In the genomic region with DNA sequence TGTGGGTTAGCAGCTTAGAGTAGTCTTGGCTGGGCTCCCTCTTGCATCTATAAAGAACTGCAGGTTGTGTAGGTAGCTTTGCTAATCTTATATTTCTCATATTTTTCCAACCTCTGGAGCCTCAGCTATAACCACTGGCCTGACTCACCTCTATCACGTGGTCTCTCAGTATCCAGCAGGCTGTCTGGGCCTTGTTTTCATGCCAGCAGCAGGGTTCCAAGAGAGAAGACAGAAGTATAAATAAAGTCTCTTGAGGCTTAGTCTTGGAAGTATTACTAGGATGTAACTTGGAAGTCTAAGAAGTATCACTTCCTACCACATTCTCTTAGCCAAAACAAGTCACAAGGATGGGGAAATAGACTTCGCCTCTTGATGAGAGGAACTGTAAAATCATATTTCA, we compare ENCODE assay signal across 17 cellular contexts.
DNase-seq lines count a peak whose midpoint lies in the region; ATAC-seq and TF ChIP-seq lines count a peak whose summit lies in the region.
"Had no signal": no experiment of that assay in that cellular context is flagged by ENCODE, and none has a peak within 500 bp of the region (broad histone marks: within the 10 kb centered on the region; RNA-seq: fewer than 3 reads in every experiment).

No MANE protein-coding gene starts in this region.

- dilution Hi-C loops in mammary epithelial cell (cut with HindIII; ENCODE audit: low sequenced_read_pairs), result no loop called here

- H2AFZ ChIP-seq in mammary epithelial cell (ENCODE audit: low read depth, low read length), result no peak overlapping the region
- no peak overlapping the region for H2AFZ ChIP-seq in MM.1S (ENCODE audit: low read length)

- DNase-seq in AG10803 (ENCODE audit: low read depth) (peak; percentile 48), HCEC 1CT (peak; percentile 62), mammary epithelial cell (peak; percentile 46), kidney tubule cell (ENCODE audit: low spot score) (peak; percentile 14), MM.1S (no peak), dorsolateral prefrontal cortex (no peak)
- DNase-seq: activated CD4-positive, CD25-positive, alpha-beta regulatory T cell treated with anti-CD3 and anti-CD28 coated beads, Interleukin-2, amount 50 U/mL, for 72 hours; activated T-cell treated with anti-CD3 and anti-CD28 coated beads, Interleukin-2, amount 50 U/mL, for 1 hour; BE2C; DMS53; foreskin melanocyte; kidney; stimulated activated CD4-positive, alpha-beta T cell treated with anti-CD3 and anti-CD28 coated beads, Interleukin-12 subunit alpha, Interleukin-12 subunit beta, amount 100 ng/mL, for 4 hours; T-helper 17 cell had no signal

- H3K4me2 ChIP-seq in mammary epithelial cell (ENCODE audit: insufficient read depth, low read depth, low read length), result no peak overlapping the region
- H3K4me2 ChIP-seq in MM.1S (ENCODE audit: low read depth, low read length), result no peak overlapping the region

- ATAC-seq in GM19467 (IDR thresholded peaks at IDR 0.05; ENCODE audit: unreplicated experiment), result no peak
- no peak for ATAC-seq in GM18907 (IDR thresholded peaks at IDR 0.05; ENCODE audit: unreplicated experiment)
- ATAC-seq: T-helper 17 cell had no signal

- intact Hi-C loops in mammary epithelial cell (cut with micrococcal nuclease) (loop anchor here (5.0 kb wide), 1 partner anchor 533 kb away; no protein-coding TSS in a partner anchor), dorsolateral prefrontal cortex (cut with DNase I) (no loop called here)

- no peaks in the 10 kb centered on the region for H4K20me1 ChIP-seq in mammary epithelial cell (ENCODE audit: insufficient read depth, low read length)
- H4K20me1 ChIP-seq in MM.1S (ENCODE audit: insufficient read depth, low read length), result no peaks in the 10 kb centered on the region

- H3K4me3 ChIP-seq in AG10803 (ENCODE audit: low read length) (no peak overlapping the region), mammary epithelial cell (replicated peaks in 1 of 3; ENCODE audit: insufficient read depth in 1 of 3, low read depth in 2 of 3, low read length in 3 of 3) (no peak overlapping the region), MM.1S (ENCODE audit: low read length) (no peak overlapping the region), dorsolateral prefrontal cortex (no peak overlapping the region)
- H3K4me3 ChIP-seq: suprapubic skin had no signal

- CTCF ChIA-PET in mammary epithelial cell (lab: Charles Lee; ENCODE audit: low non-redundant PET), result no interaction called here

- H3K9ac ChIP-seq in mammary epithelial cell (ENCODE audit: insufficient read depth, low read length) (no peak overlapping the region), MM.1S (ENCODE audit: low read length) (no peak overlapping the region)

- no peaks in the 10 kb centered on the region for H3K9me2 ChIP-seq in MM.1S (replicated peaks; ENCODE audit: insufficient read depth, low read length)

- 85% methylated on average over 2 of the region's 2 CpGs for WGBS in mammary epithelial cell (ENCODE audit: low coverage, missing lambda C conversion rate)

- no peaks in the 10 kb centered on the region for H3K27me3 ChIP-seq in mammary epithelial cell (ENCODE audit: insufficient read depth, low read length)
- no peaks in the 10 kb centered on the region for H3K27me3 ChIP-seq in MM.1S (replicated peaks; ENCODE audit: insufficient read depth, low read length)
- H3K27me3 ChIP-seq in dorsolateral prefrontal cortex, result no peaks in the 10 kb centered on the region
- H3K27me3 ChIP-seq: BE2C had no signal

- H3K4me1 ChIP-seq in mammary epithelial cell (ENCODE audit: insufficient read depth, low read length) (no peaks in the 10 kb centered on the region), MM.1S (ENCODE audit: low read length) (no peaks in the 10 kb centered on the region)
- H3K4me1 ChIP-seq: BE2C had no signal

- H3K79me2 ChIP-seq in mammary epithelial cell (ENCODE audit: insufficient read depth, low read length), result no peaks in the 10 kb centered on the region
- no peaks in the 10 kb centered on the region for H3K79me2 ChIP-seq in MM.1S (ENCODE audit: low read length)

- in situ Hi-C loops in mammary epithelial cell (cut with MboI; ENCODE audit: low sequenced_read_pairs in 2 of 2), result loop anchor here in 1 of 2 donors (10.0 kb wide), 1 partner anchor 195 kb away; no protein-coding TSS in a partner anchor

- no peak for TF ChIP-seq CTCF in AG10803 (conservative IDR thresholded peaks at IDR 0.05; ENCODE audit: low read length)
- TF ChIP-seq CTCF in mammary epithelial cell (conservative IDR thresholded peaks at IDR 0.05 in 1 of 2, IDR thresholded peaks at IDR 0.05 in 1 of 2; ENCODE audit: extremely low read depth in 1 of 2, insufficient read depth in 1 of 2, low read depth in 1 of 2, low read length in 2 of 2), result no peak
- no peak for TF ChIP-seq CTCF in MM.1S (IDR thresholded peaks at IDR 0.05; ENCODE audit: low read length)
- TF ChIP-seq CTCF in dorsolateral prefrontal cortex (IDR thresholded peaks at IDR 0.05 in 54 of 56, conservative IDR thresholded peaks at IDR 0.05 in 2 of 56; ENCODE audit: low read depth in 1 of 56, partially characterized antibody in 56 of 56), result no peak

- H3K27ac ChIP-seq in mammary epithelial cell (ENCODE audit: insufficient read depth, low read depth, low read length) (no peak overlapping the region), MM.1S (ENCODE audit: low read length) (no peak overlapping the region), dorsolateral prefrontal cortex (no peak overlapping the region)
- H3K27ac ChIP-seq: suprapubic skin had no signal

- H3K36me3 ChIP-seq in mammary epithelial cell (ENCODE audit: insufficient read depth, low read length) (no peaks in the 10 kb centered on the region), MM.1S (replicated peaks; ENCODE audit: insufficient read depth, low read length) (no peaks in the 10 kb centered on the region)
- H3K36me3 ChIP-seq: BE2C, suprapubic skin had no signal

- no peaks in the 10 kb centered on the region for H3F3A ChIP-seq in MM.1S (ENCODE audit: insufficient read depth, low read length)

- no peaks in the 10 kb centered on the region for H3K9me3 ChIP-seq in mammary epithelial cell (replicated peaks; ENCODE audit: insufficient read depth, low read length)
- no peaks in the 10 kb centered on the region for H3K9me3 ChIP-seq in MM.1S (replicated peaks; ENCODE audit: insufficient read depth, low read length)
- H3K9me3 ChIP-seq: BE2C, suprapubic skin had no signal

- BruUV-seq in mammary epithelial cell (replicated peaks; lab: Mats Ljungman, UMichigan), result no TSS peak

Comparison
In these comparisons a context has a peak if more than half of its experiments do, and no peak if none do; other contexts are left out.
1. DNase-seq: peak in AG10803 (single experiment), HCEC 1CT (single experiment), mammary epithelial cell (single experiment) and kidney tubule cell (single experiment); none in MM.1S (single experiment) and dorsolateral prefrontal cortex (0 of 10).